In genomic region chrX:43850612-43851011, GRCh38 we compare ENCODE assay signal across 8 cellular contexts. TPM values are rescaled to one million over a fixed set of nuclear protein-coding genes. Genes with fewer than 3 reads are reported as not detected.
"Had no signal": no experiment of that assay in that cellular context is flagged by ENCODE, and none has a peak within 500 bp of the region (broad histone marks: within the 10 kb centered on the region; RNA-seq: fewer than 3 reads in every experiment).

No MANE protein-coding gene starts in this region.

- H3K36me3 ChIP-seq: HAP-1 had no signal

- DNase-seq: GM23248, GOT3, H7, IMR-90 had no signal

- H2AFZ ChIP-seq: GM23248 had no signal

- FAIRE-seq: HTR-8/SVneo had no signal

- H3K4me3 ChIP-seq: GM23248, HAP-1 had no signal

- H3K9ac ChIP-seq: GM23248 had no signal

- ATAC-seq: HCT116 had no signal

- H3K27ac ChIP-seq: GM23248 had no signal

- H3K9me3 ChIP-seq: HAP-1 had no signal

RNA-seq across cellular contexts. Expression of gene MAOB, which starts 31.6 kb away (rescaled TPM):
- total RNA-seq: GM23248, H4 had no signal
